ENCODE assay signal across 8 cellular contexts in genomic region chr10:122953827-122954730, GRCh38. TPM values are rescaled to one million over a fixed set of nuclear protein-coding genes. Genes with fewer than 3 reads are reported as not detected.
A peak's percentile ranks its signal among the peaks of the same experiment; 100 is the strongest.
DNase-seq lines count a peak whose midpoint lies in the region; FAIRE-seq and TF ChIP-seq lines count a peak whose summit lies in the region.

Gene C10orf88, minus strand, starts transcription at chr10:122954227. Its CDS starts 49 bp downstream, at chr10:122954178.

- H3K36me3 ChIP-seq in Loucy (ENCODE audit: insufficient read depth, low read length): no peaks in the 10 kb centered on the region

- peaks cover 34% of the 10 kb centered on the region for H3K79me2 ChIP-seq in Loucy (ENCODE audit: insufficient read depth, low read length)

- H3K9me2 ChIP-seq in Loucy (replicated peaks; ENCODE audit: low read depth, low read length): no peaks in the 10 kb centered on the region

- peak within 1 kb of the TSS; percentile 99 for H3K4me2 ChIP-seq in Loucy (ENCODE audit: low read depth, low read length, poor library complexity, severe bottlenecking)

- TF ChIP-seq CTCF in Loucy (conservative IDR thresholded peaks at IDR 0.05; ENCODE audit: low read length): no peak
- no peak for TF ChIP-seq CTCF in fibroblast of the aortic adventitia (IDR thresholded peaks at IDR 0.05; ENCODE audit: insufficient read depth, low read length)
- no peak for TF ChIP-seq CTCF in nephron (IDR thresholded peaks at IDR 0.05; ENCODE audit: unreplicated experiment in 3 of 3)

- peak; percentile 86 for FAIRE-seq in H54 (lab: Jason Lieb, UNC)

- peak within 1 kb of the TSS; percentile 87 for H3K9ac ChIP-seq in Loucy (ENCODE audit: low read depth, low read length, poor library complexity, severe bottlenecking)

- H3K27me3 Mint-ChIP-seq in nephron (ENCODE audit: low read depth): peaks cover 17% of the 10 kb centered on the region
- H3K27me3 Mint-ChIP-seq in stimulated activated naive CD8-positive, alpha-beta T cell treated with anti-CD3 and anti-CD28 coated beads, Interleukin-15, Interleukin-2, amounts not matched to agents 100 ng/mL and 50 ng/mL, for 24 hours: peaks cover 9% of the 10 kb centered on the region

- peaks cover 22% of the 10 kb centered on the region for H3K4me1 Mint-ChIP-seq in nephron
- H3K4me1 Mint-ChIP-seq in stimulated activated naive CD8-positive, alpha-beta T cell treated with anti-CD3 and anti-CD28 coated beads, Interleukin-15, Interleukin-2, amounts not matched to agents 100 ng/mL and 50 ng/mL, for 24 hours (ENCODE audit: low read depth): peaks cover 30% of the 10 kb centered on the region

- no peaks in the 10 kb centered on the region for H4K20me1 ChIP-seq in Loucy (ENCODE audit: insufficient read depth, low read length, poor library complexity, severe bottlenecking)

- H3K27me3 ChIP-seq in Loucy (ENCODE audit: insufficient read depth, low read length, poor library complexity, severe bottlenecking): no peaks in the 10 kb centered on the region

- H3K4me3 ChIP-seq in Loucy (ENCODE audit: low read length, poor library complexity, severe bottlenecking): peak within 1 kb of the TSS; percentile 93
- H3K4me3 ChIP-seq in fibroblast of the aortic adventitia (ENCODE audit: low read depth, low read length): peak within 1 kb of the TSS; percentile 80

- H3K9me3 Mint-ChIP-seq in nephron: peaks cover 10% of the 10 kb centered on the region
- H3K9me3 Mint-ChIP-seq in stimulated activated naive CD8-positive, alpha-beta T cell treated with anti-CD3 and anti-CD28 coated beads, Interleukin-15, Interleukin-2, amounts not matched to agents 100 ng/mL and 50 ng/mL, for 24 hours: no peaks in the 10 kb centered on the region

- peak within 1 kb of the TSS; percentile 88 to 97 (median 93) for H3K4me3 Mint-ChIP-seq in nephron
- peak within 1 kb of the TSS; percentile 86 for H3K4me3 Mint-ChIP-seq in stimulated activated naive CD8-positive, alpha-beta T cell treated with anti-CD3 and anti-CD28 coated beads, Interleukin-15, Interleukin-2, amounts not matched to agents 100 ng/mL and 50 ng/mL, for 24 hours

- H3K9me3 ChIP-seq in Loucy (ENCODE audit: insufficient read depth, low read depth, low read length): no peaks in the 10 kb centered on the region

- H3F3A ChIP-seq in Loucy (ENCODE audit: low read depth): no peaks in the 10 kb centered on the region

- peak within 1 kb of the TSS; percentile 41 to 89 (median 82) for H3K27ac Mint-ChIP-seq in nephron
- peak within 1 kb of the TSS; percentile 92 for H3K27ac Mint-ChIP-seq in stimulated activated naive CD8-positive, alpha-beta T cell treated with anti-CD3 and anti-CD28 coated beads, Interleukin-15, Interleukin-2, amounts not matched to agents 100 ng/mL and 50 ng/mL, for 24 hours

- peaks cover 55% of the 10 kb centered on the region for H3K4me1 ChIP-seq in Loucy (ENCODE audit: insufficient read depth, low read length, poor library complexity, severe bottlenecking)

- peaks cover 13% of the 10 kb centered on the region for H3K36me3 Mint-ChIP-seq in nephron (ENCODE audit: low read depth)
- H3K36me3 Mint-ChIP-seq in stimulated activated naive CD8-positive, alpha-beta T cell treated with anti-CD3 and anti-CD28 coated beads, Interleukin-15, Interleukin-2, amounts not matched to agents 100 ng/mL and 50 ng/mL, for 24 hours (ENCODE audit: low read depth): peaks cover 21% of the 10 kb centered on the region

- H2AFZ ChIP-seq in Loucy (ENCODE audit: low read length): peak within 1 kb of the TSS; percentile 99

- DNase-seq in EL: peak; percentile 99
- DNase-seq in H54 (ENCODE audit: insufficient read length, low spot score): peak; percentile 77
- peak; percentile 97 for DNase-seq in activated effector memory CD4-positive, alpha-beta T cell treated with Interleukin-2 at 50 U/mL for 16 hours
- peak; percentile 99 for DNase-seq in fibroblast of the aortic adventitia (ENCODE audit: low read depth)

- TF ChIP-seq POLR2A in H54 (IDR thresholded peaks at IDR 0.05; ENCODE audit: low read depth, low read length) (no peak), Raji (IDR thresholded peaks at IDR 0.05; ENCODE audit: insufficient read depth, low read depth, low read length) (peak; percentile 53)

RNA-seq across cellular contexts. Expression of gene C10orf88, which starts in this region (rescaled TPM):
- 5.9 and 7.8 TPM in 2 replicates for total RNA-seq in fibroblast of the aortic adventitia (ENCODE audit: low replicate concordance)

Comparison
In these comparisons a context has a peak if more than half of its experiments do, and no peak if none do; other contexts are left out.
1. Peak in every context shown above with its lines: DNase-seq and H3K4me3 ChIP-seq.